In the genomic region with DNA sequence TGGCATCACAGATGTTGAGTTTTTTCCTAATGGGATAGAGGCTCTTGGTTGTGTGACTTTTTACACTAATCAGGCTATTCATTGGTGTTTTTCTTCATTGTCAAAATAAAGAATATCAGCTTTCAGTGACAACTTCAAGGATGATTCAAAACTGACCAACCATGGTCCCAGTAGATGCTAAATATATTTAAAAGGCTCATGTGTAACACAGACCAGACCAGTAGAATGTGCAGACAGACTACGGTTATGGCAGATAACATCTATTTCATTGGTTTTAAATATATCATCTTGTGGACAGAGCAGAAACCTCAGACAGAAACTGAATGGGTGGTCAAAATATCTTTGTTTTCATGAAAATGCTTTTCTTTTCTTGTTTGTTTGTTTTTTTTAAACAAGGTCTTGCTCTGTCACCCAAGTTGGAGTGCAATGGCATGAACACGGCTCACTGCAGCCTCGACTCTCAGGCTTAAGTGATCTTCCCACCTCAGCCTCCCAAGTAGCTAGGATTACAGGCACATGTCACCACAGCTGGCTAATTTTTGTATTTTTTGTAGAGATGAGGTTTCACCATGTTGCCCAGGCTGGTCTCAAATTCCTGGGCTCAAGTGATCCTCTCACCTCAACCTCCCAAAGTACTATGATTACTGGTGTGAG, we compare ENCODE assay signal across 18 cellular contexts.
"Had no signal": no experiment of that assay in that cellular context is flagged by ENCODE, and none has a peak within 500 bp of the region (broad histone marks: within the 10 kb centered on the region; RNA-seq: fewer than 3 reads in every experiment).

No MANE protein-coding gene starts in this region.

- H3K4me3 ChIP-seq: colonic mucosa, mucosa of descending colon, pancreas, stomach, thoracic aorta, transverse colon had no signal

- H3K9me3 ChIP-seq: colonic mucosa, mucosa of descending colon, pancreas, stomach, thoracic aorta, transverse colon had no signal

- H3K27ac ChIP-seq: colonic mucosa, foreskin keratinocyte, pancreas, stomach, thoracic aorta, transverse colon had no signal

- ATAC-seq: foreskin keratinocyte, left colon, mucosa of descending colon, pancreas, right cardiac atrium had no signal

- H3K27me3 ChIP-seq: colonic mucosa, foreskin keratinocyte, pancreas, stomach, transverse colon had no signal

- H3K36me3 ChIP-seq: colonic mucosa, pancreas, stomach, thoracic aorta, transverse colon had no signal

- H3K4me1 ChIP-seq: colonic mucosa, pancreas, stomach, transverse colon had no signal

- DNase-seq: colonic mucosa; effector CD4-positive, alpha-beta T cell; endodermal cell; erythroblast; foreskin keratinocyte; left colon; mammary epithelial cell; mucosa of descending colon; occipital lobe; pancreas; right cardiac atrium; small intestine; stimulated activated CD4-positive, alpha-beta T cell treated with anti-CD3 and anti-CD28 coated beads, Interleukin-12 subunit alpha, Interleukin-12 subunit beta, amount 100 ng/mL, for 4 hours; stimulated activated naive CD4-positive, alpha-beta T cell; stomach; substantia nigra; transverse colon had no signal
